1 cellular context compared by ENCODE assay signal in genomic region chr6:6004147-6004995, GRCh38.
TF ChIP-seq lines count a peak whose summit lies in the region.

No MANE protein-coding gene starts in this region.

TF ChIP-seq in IMR-90, 13 proteins besides CTCF, POLR2A, EP300 and RAD21 (continued from another document):
- TF ChIP-seq USF2 (IDR thresholded peaks at IDR 0.05; ENCODE audit: low read depth, low read length) (no peak), NFE2L2 (IDR thresholded peaks at IDR 0.05; ENCODE audit: low read depth, low read length) (no peak), RCOR1 (IDR thresholded peaks at IDR 0.05; ENCODE audit: insufficient replicate concordance, low read length) (no peak), FOS (IDR thresholded peaks at IDR 0.05; ENCODE audit: low read depth, low read length) (no peak), BHLHE40 (IDR thresholded peaks at IDR 0.05; ENCODE audit: low read depth, low read length) (no peak), RFX5 (IDR thresholded peaks at IDR 0.05; ENCODE audit: low read depth, low read length) (no peak), SMC3 (IDR thresholded peaks at IDR 0.05; ENCODE audit: low read depth, low read length) (no peak), MAZ (IDR thresholded peaks at IDR 0.05; ENCODE audit: borderline replicate concordance, low read depth, low read length) (no peak), MXI1 (IDR thresholded peaks at IDR 0.05; ENCODE audit: borderline replicate concordance, low read depth, low read length) (no peak), CHD1 (IDR thresholded peaks at IDR 0.05; ENCODE audit: low read depth, low read length) (no peak), MAFK (IDR thresholded peaks at IDR 0.05; ENCODE audit: low read depth, low read length) (no peak), ELK1 (IDR thresholded peaks at IDR 0.05; ENCODE audit: borderline replicate concordance, low read depth, low read length) (no peak)
